ENCODE assay signal across 7 cellular contexts in genomic region chr11:61793084-61793828, GRCh38. TPM values are rescaled to one million over a fixed set of nuclear protein-coding genes. Genes with fewer than 3 reads are reported as not detected.
DNase-seq lines count a peak whose midpoint lies in the region; ATAC-seq lines count a peak whose summit lies in the region.

No MANE protein-coding gene starts in this region.

- peak overlapping the region; percentile 88 for H3K4me3 Mint-ChIP-seq in activated T-helper 17 cell treated with anti-CD3 and anti-CD28 coated beads, Interleukin-2, amount 50 U/mL, for 72 hours
- peak overlapping the region; percentile 90 to 96 (median 95) for H3K4me3 Mint-ChIP-seq in immature natural killer cell

- peak overlapping the region; percentile 100 for H3K27ac ChIP-seq in substantia nigra (ENCODE audit: low read depth, low read length, poor library complexity, severe bottlenecking)

- ATAC-seq in GM18867 (IDR thresholded peaks at IDR 0.05; ENCODE audit: unreplicated experiment) (peak; percentile 29), HG03103 (IDR thresholded peaks at IDR 0.05; ENCODE audit: low read depth, unreplicated experiment) (peak; percentile 20), HG03045 (IDR thresholded peaks at IDR 0.05; ENCODE audit: unreplicated experiment) (no peak)
- ATAC-seq in activated T-helper 17 cell treated with anti-CD3 and anti-CD28 coated beads, Interleukin-2, amount 50 U/mL, for 72 hours (replicated peaks): peak; percentile 23

- peak overlapping the region; percentile 98 for H3K27ac Mint-ChIP-seq in activated T-helper 17 cell treated with anti-CD3 and anti-CD28 coated beads, Interleukin-2, amount 50 U/mL, for 72 hours
- peak overlapping the region; percentile 88 to 99 (median 98) for H3K27ac Mint-ChIP-seq in immature natural killer cell

- peaks cover 92% of the 10 kb centered on the region for H3K36me3 Mint-ChIP-seq in activated T-helper 17 cell treated with anti-CD3 and anti-CD28 coated beads, Interleukin-2, amount 50 U/mL, for 72 hours (ENCODE audit: low read depth)
- peaks cover 0 to 10% (median 0%) of the 10 kb centered on the region in 3 donors for H3K36me3 Mint-ChIP-seq in immature natural killer cell

- DNase-seq in immature natural killer cell: no peak
- no peak for DNase-seq in substantia nigra (lab: John Stamatoyannopoulos, UW)
- no peak for DNase-seq in occipital lobe (lab: John Stamatoyannopoulos, UW)

- no peaks in the 10 kb centered on the region for H3K9me3 Mint-ChIP-seq in activated T-helper 17 cell treated with anti-CD3 and anti-CD28 coated beads, Interleukin-2, amount 50 U/mL, for 72 hours
- H3K9me3 Mint-ChIP-seq in immature natural killer cell: no peaks in the 10 kb centered on the region

- H3K27me3 Mint-ChIP-seq in activated T-helper 17 cell treated with anti-CD3 and anti-CD28 coated beads, Interleukin-2, amount 50 U/mL, for 72 hours: no peaks in the 10 kb centered on the region
- H3K27me3 Mint-ChIP-seq in immature natural killer cell (ENCODE audit: low read depth in 3 of 3): peaks cover 0 to 11% (median 4%) of the 10 kb centered on the region in 3 donors

- H3K4me1 Mint-ChIP-seq in activated T-helper 17 cell treated with anti-CD3 and anti-CD28 coated beads, Interleukin-2, amount 50 U/mL, for 72 hours: peaks cover 21% of the 10 kb centered on the region
- H3K4me1 Mint-ChIP-seq in immature natural killer cell: peaks cover 20 to 57% of the 10 kb centered on the region in 2 donors

RNA-seq across cellular contexts. Expression of gene FEN1, which starts 0.5 kb away (rescaled TPM):
- total RNA-seq in activated T-helper 17 cell treated with anti-CD3 and anti-CD28 coated beads, Interleukin-2, amount 50 U/mL, for 72 hours: 100 to 1,000 TPM in 1 of 2 donors, 10 to 100 TPM in 1; 72.6 to 133 TPM
- 10 to 100 TPM; 20.3 to 31.3 (median 24.6) TPM for polyA plus RNA-seq in immature natural killer cell
- 13.3 TPM for total RNA-seq in occipital lobe

RNA-seq across cellular contexts. Expression of gene TMEM258, which starts 0.9 kb away (rescaled TPM):
- total RNA-seq in activated T-helper 17 cell treated with anti-CD3 and anti-CD28 coated beads, Interleukin-2, amount 50 U/mL, for 72 hours: 100 to 1,000 TPM; 135 to 156 TPM
- polyA plus RNA-seq in immature natural killer cell: 100 to 1,000 TPM; 160 to 274 (median 225) TPM
- 39.6 TPM for total RNA-seq in occipital lobe

RNA-seq across cellular contexts. Expression of gene FADS1, which starts 23.5 kb away (rescaled TPM):
- total RNA-seq in activated T-helper 17 cell treated with anti-CD3 and anti-CD28 coated beads, Interleukin-2, amount 50 U/mL, for 72 hours: 10 to 100 TPM in 1 of 2 donors, 1 to 10 TPM in 1; 5.6 to 22.9 TPM
- polyA plus RNA-seq in immature natural killer cell: 10 to 100 TPM; 11.5 to 18.7 (median 17.7) TPM
- total RNA-seq in occipital lobe: 85.0 TPM

RNA-seq across cellular contexts. Expression of gene FADS2, which starts 34.8 kb away (rescaled TPM):
- 10 to 100 TPM in 1 of 2 donors, 1 to 10 TPM in 1; 9.4 to 58.3 TPM for total RNA-seq in activated T-helper 17 cell treated with anti-CD3 and anti-CD28 coated beads, Interleukin-2, amount 50 U/mL, for 72 hours
- 10 to 100 TPM; 21.9 to 28.7 (median 22.0) TPM for polyA plus RNA-seq in immature natural killer cell
- total RNA-seq in occipital lobe: 109 TPM

RNA-seq across cellular contexts. Expression of gene MYRF, which starts 40.8 kb away (rescaled TPM):
- total RNA-seq in activated T-helper 17 cell treated with anti-CD3 and anti-CD28 coated beads, Interleukin-2, amount 50 U/mL, for 72 hours: 1 to 10 TPM; 1.2 to 5.9 TPM
- polyA plus RNA-seq in immature natural killer cell: 1 to 10 TPM in 1 of 3 donors, under 1 TPM in 1, not detected in 1; 0.43 to 2.4 TPM
- total RNA-seq in occipital lobe: 0.94 TPM
